In genomic region chr21:45590726-45591618, GRCh38 we compare ENCODE assay signal across 8 cellular contexts. TPM values are rescaled to one million over a fixed set of nuclear protein-coding genes. Genes with fewer than 3 reads are reported as not detected.
A peak's percentile ranks its signal among the peaks of the same experiment; 100 is the strongest.
DNase-seq lines count a peak whose midpoint lies in the region; ATAC-seq, FAIRE-seq and TF ChIP-seq lines count a peak whose summit lies in the region.

No MANE protein-coding gene starts in this region.

- no peak for TF ChIP-seq POLR2A in upper lobe of left lung (IDR thresholded peaks at IDR 0.05)

- no peak overlapping the region for H3K27ac ChIP-seq in RWPE2 (ENCODE audit: poor library complexity, severe bottlenecking)
- no peak overlapping the region for H3K27ac ChIP-seq in brain microvascular endothelial cell
- H3K27ac ChIP-seq in upper lobe of left lung: peak overlapping the region in 2 of 4 donors; percentile 24 to 35

- no peaks in the 10 kb centered on the region for H3K36me3 ChIP-seq in RWPE2 (ENCODE audit: low read depth)
- H3K36me3 ChIP-seq in brain microvascular endothelial cell (replicated peaks): no peaks in the 10 kb centered on the region
- H3K36me3 ChIP-seq in upper lobe of left lung: no peaks in the 10 kb centered on the region

- H3K9me3 ChIP-seq in RWPE2 (ENCODE audit: severe bottlenecking) (peaks cover 1% of the 10 kb centered on the region), upper lobe of left lung (peaks cover 7 to 22% (median 17%) of the 10 kb centered on the region in 4 donors)

- FAIRE-seq in GM19239 (lab: Jason Lieb, UNC): no peak

- H3K27me3 ChIP-seq in RWPE2 (ENCODE audit: insufficient read depth, poor library complexity, severe bottlenecking) (peaks cover 14% of the 10 kb centered on the region), brain microvascular endothelial cell (replicated peaks) (no peaks in the 10 kb centered on the region), upper lobe of left lung (peaks cover 0 to 7% (median 3%) of the 10 kb centered on the region in 4 donors)

- H3K27ac Mint-ChIP-seq in naive thymus-derived CD8-positive, alpha-beta T cell: no peak overlapping the region

- H3K27me3 Mint-ChIP-seq in naive thymus-derived CD8-positive, alpha-beta T cell: peaks cover 0 to 34% (median 16%) of the 10 kb centered on the region in 5 donors

- H3K4me1 Mint-ChIP-seq in naive thymus-derived CD8-positive, alpha-beta T cell: peaks cover 0 to 9% (median 7%) of the 10 kb centered on the region in 4 donors

- POLR2A ChIA-PET in naive thymus-derived CD8-positive, alpha-beta T cell (lab: Charles Lee): no interaction called here

- in situ Hi-C loops in brain microvascular endothelial cell (cut with HindIII; ENCODE audit: low pct_ligation_motif_present, low sequenced_read_pairs): no loop called here

- peak; percentile 47 for DNase-seq in GM19239 (ENCODE audit: insufficient read length, low spot score)
- no peak for DNase-seq in RWPE2 (ENCODE audit: low spot score)
- DNase-seq in brain microvascular endothelial cell: no peak
- DNase-seq in naive thymus-derived CD8-positive, alpha-beta T cell: peak in 8 of 10 donors; percentile 29 to 70 (median 60)
- DNase-seq in upper lobe of left lung: peak; percentile 26 to 89
- DNase-seq in epidermal melanocyte (ENCODE audit: insufficient read length, low spot score): no peak
- no peak for DNase-seq in MV-4-11 (lab: John Stamatoyannopoulos, UW)

- H3K4me1 ChIP-seq in RWPE2 (ENCODE audit: insufficient read depth, poor library complexity, severe bottlenecking) (no peaks in the 10 kb centered on the region), upper lobe of left lung (peaks cover 4 to 20% (median 17%) of the 10 kb centered on the region in 4 donors)

- H3K36me3 Mint-ChIP-seq in naive thymus-derived CD8-positive, alpha-beta T cell: peaks cover 0 to 15% (median 4%) of the 10 kb centered on the region in 3 donors

- TF ChIP-seq EP300 in upper lobe of left lung (IDR thresholded peaks at IDR 0.05): no peak

- peaks cover 4 to 21% (median 14%) of the 10 kb centered on the region in 9 donors for H3K9me3 Mint-ChIP-seq in naive thymus-derived CD8-positive, alpha-beta T cell

- TF ChIP-seq CTCF in RWPE2 (IDR thresholded peaks at IDR 0.05; ENCODE audit: poor library complexity, severe bottlenecking): no peak
- TF ChIP-seq CTCF in brain microvascular endothelial cell (IDR thresholded peaks at IDR 0.05; ENCODE audit: low read depth, low read length, missing control alignments): no peak
- TF ChIP-seq CTCF in upper lobe of left lung (IDR thresholded peaks at IDR 0.05): no peak

- 15 to 16% methylated on average over 14 to 15 of the region's 53 CpGs for WGBS in upper lobe of left lung, 2 donors

- H3K4me3 ChIP-seq in RWPE2 (ENCODE audit: severe bottlenecking) (peak overlapping the region; percentile 43), brain microvascular endothelial cell (ENCODE audit: low read depth, low read length) (peak overlapping the region; percentile 39), upper lobe of left lung (peak overlapping the region in 3 of 4 donors; percentile 47 to 54 (median 50))

- ATAC-seq in RWPE2 (ENCODE audit: low read depth): peak; percentile 69
- ATAC-seq in naive thymus-derived CD8-positive, alpha-beta T cell: peak; percentile 58 to 66
- peak; percentile 50 to 68 for ATAC-seq in upper lobe of left lung (ENCODE audit: low FRiP score in 2 of 2)
- no peak for ATAC-seq in HG03571 (IDR thresholded peaks at IDR 0.05; ENCODE audit: unreplicated experiment)

- no peak overlapping the region for H3K4me3 Mint-ChIP-seq in naive thymus-derived CD8-positive, alpha-beta T cell

RNA-seq across cellular contexts. Expression of gene SLC19A1, which starts 48.7 kb away (rescaled TPM):
- 10 to 100 TPM; 10.2 to 14.4 TPM for total RNA-seq in naive thymus-derived CD8-positive, alpha-beta T cell
- polyA plus RNA-seq in naive thymus-derived CD8-positive, alpha-beta T cell: 10 to 100 TPM in 1 of 3 donors, 1 to 10 TPM in 2; 4.6 to 12.1 (median 9.3) TPM
- 10 to 100 TPM; 36.4 to 75.6 (median 49.9) TPM for total RNA-seq in upper lobe of left lung

RNA-seq across cellular contexts. Expression of gene PCBP3, which starts 52.6 kb away (rescaled TPM):
- under 1 TPM in 1 of 2 experiments, not detected in 1; 0.47 TPM for total RNA-seq in naive thymus-derived CD8-positive, alpha-beta T cell
- polyA plus RNA-seq in naive thymus-derived CD8-positive, alpha-beta T cell: 1 to 10 TPM in 2 of 3 donors, under 1 TPM in 1; 0.82 to 2.3 (median 1.1) TPM
- 10 to 100 TPM in 1 of 6 donors, 1 to 10 TPM in 4, under 1 TPM in 1; 0.78 to 10.5 (median 3.3) TPM for total RNA-seq in upper lobe of left lung

Comparison
In these comparisons a context has a peak if more than half of its experiments do, and no peak if none do; other contexts are left out.
1. DNase-seq: peak in GM19239 (single experiment), naive thymus-derived CD8-positive, alpha-beta T cell (8 of 10) and upper lobe of left lung (2 of 2); none in RWPE2 (single experiment), brain microvascular endothelial cell (single experiment), epidermal melanocyte (single experiment) and MV-4-11 (single experiment).
2. Peak in every context shown above with its lines, with median percentiles within 50 percentile points of each other: H3K4me3 ChIP-seq.